In the genomic region with DNA sequence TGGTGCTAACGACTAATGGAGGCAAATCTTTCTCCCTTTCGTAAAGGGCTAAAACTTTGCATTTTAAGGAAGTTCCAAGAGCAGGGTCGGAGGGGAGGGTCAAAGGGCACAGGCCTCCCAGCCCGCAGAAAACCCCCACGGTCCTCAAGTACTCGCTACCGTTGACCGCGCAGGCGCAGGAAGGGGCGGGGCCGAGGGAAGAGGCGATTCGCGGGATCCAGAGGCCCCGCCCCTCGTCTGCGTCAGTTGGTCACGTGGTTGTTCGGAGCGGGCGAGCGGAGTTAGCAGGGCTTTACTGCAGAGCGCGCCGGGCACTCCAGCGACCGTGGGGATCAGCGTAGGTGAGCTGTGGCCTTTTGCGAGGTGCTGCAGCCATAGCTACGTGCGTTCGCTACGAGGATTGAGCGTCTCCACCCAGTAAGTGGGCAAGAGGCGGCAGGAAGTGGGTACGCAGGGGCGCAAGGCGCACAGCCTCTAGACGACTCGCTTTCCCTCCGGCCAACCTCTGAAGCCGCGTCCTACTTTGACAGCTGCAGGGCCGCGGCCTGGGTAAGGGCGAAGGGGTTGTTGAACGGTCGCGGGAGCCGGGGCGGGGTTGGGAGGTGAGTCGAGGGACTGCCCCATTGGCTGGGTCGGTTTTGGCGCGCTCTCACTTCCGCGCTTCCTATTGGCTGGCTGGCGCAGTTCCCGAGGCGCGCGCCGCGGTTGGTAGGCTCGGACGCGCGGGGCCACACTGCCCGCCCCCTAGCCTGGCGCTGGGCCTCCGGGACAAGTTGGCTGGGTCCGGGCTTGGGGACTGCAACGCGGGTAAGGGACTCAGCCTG, we compare ENCODE assay signal across 1 cellular context.
A peak's percentile ranks its signal among the peaks of the same experiment; 100 is the strongest.
TF ChIP-seq lines count a peak whose summit lies in the region.

A gene (plus strand): TSS at position 242 of the 824 bp plus-strand sequence. CDS start 2,310 bp downstream, outside the sequence.

TF ChIP-seq in HepG2, 621 proteins besides CTCF, POLR2A, EP300 and RAD21 (continued from another document and continues in another):
- TF ChIP-seq, protein P1, sequence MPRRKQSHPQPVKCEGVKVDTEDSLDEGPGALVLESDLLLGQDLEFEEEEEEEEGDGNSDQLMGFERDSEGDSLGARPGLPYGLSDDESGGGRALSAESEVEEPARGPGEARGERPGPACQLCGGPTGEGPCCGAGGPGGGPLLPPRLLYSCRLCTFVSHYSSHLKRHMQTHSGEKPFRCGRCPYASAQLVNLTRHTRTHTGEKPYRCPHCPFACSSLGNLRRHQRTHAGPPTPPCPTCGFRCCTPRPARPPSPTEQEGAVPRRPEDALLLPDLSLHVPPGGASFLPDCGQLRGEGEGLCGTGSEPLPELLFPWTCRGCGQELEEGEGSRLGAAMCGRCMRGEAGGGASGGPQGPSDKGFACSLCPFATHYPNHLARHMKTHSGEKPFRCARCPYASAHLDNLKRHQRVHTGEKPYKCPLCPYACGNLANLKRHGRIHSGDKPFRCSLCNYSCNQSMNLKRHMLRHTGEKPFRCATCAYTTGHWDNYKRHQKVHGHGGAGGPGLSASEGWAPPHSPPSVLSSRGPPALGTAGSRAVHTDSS (CRISPR knock-in tag; conservative IDR thresholded peaks at IDR 0.05), result peak; percentile 84; the same call in 1 of the 2 replicates
- no peak for TF ChIP-seq ZNF7 (CRISPR knock-in tag; IDR thresholded peaks at IDR 0.05)
- peak; percentile 92; the same call in 1 of the 2 replicates for TF ChIP-seq ZNF572 (CRISPR knock-in tag; IDR thresholded peaks at IDR 0.05)
- TF ChIP-seq ZNF367 (CRISPR knock-in tag; IDR thresholded peaks at IDR 0.05; ENCODE audit: borderline replicate concordance), result no peak; the same call in 1 of the 2 replicates
- no peak; the same call in 1 of the 2 replicates for TF ChIP-seq ZNF589 (CRISPR knock-in tag; conservative IDR thresholded peaks at IDR 0.05)
- TF ChIP-seq, protein P2, sequence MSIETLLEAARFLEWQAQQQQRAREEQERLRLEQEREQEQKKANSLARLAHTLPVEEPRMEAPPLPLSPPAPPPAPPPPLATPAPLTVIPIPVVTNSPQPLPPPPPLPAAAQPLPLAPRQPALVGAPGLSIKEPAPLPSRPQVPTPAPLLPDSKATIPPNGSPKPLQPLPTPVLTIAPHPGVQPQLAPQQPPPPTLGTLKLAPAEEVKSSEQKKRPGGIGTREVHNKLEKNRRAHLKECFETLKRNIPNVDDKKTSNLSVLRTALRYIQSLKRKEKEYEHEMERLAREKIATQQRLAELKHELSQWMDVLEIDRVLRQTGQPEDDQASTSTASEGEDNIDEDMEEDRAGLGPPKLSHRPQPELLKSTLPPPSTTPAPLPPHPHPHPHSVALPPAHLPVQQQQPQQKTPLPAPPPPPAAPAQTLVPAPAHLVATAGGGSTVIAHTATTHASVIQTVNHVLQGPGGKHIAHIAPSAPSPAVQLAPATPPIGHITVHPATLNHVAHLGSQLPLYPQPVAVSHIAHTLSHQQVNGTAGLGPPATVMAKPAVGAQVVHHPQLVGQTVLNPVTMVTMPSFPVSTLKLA (IDR thresholded peaks at IDR 0.05), result peak; percentile 29; the same call in 1 of the 2 replicates
- TF ChIP-seq ZNF550 (CRISPR knock-in tag; IDR thresholded peaks at IDR 0.05; ENCODE audit: borderline replicate concordance), result 0 out of 2 replicates have a peak, but pooled peaks have one; percentile 31
- peak; percentile 53; the same call in 1 of the 2 replicates for TF ChIP-seq ZSCAN20 (CRISPR knock-in tag; IDR thresholded peaks at IDR 0.05; ENCODE audit: borderline replicate concordance)
- peak; percentile 56; the same call in 1 of the 2 replicates for TF ChIP-seq PITX1 (CRISPR knock-in tag; IDR thresholded peaks at IDR 0.05)
- TF ChIP-seq TCF7L2 (IDR thresholded peaks at IDR 0.05; ENCODE audit: low read depth, low read length), result no peak
- no peak for TF ChIP-seq NR1H2 (CRISPR knock-in tag; IDR thresholded peaks at IDR 0.05; ENCODE audit: borderline replicate concordance, low read depth)
- TF ChIP-seq, protein P3, sequence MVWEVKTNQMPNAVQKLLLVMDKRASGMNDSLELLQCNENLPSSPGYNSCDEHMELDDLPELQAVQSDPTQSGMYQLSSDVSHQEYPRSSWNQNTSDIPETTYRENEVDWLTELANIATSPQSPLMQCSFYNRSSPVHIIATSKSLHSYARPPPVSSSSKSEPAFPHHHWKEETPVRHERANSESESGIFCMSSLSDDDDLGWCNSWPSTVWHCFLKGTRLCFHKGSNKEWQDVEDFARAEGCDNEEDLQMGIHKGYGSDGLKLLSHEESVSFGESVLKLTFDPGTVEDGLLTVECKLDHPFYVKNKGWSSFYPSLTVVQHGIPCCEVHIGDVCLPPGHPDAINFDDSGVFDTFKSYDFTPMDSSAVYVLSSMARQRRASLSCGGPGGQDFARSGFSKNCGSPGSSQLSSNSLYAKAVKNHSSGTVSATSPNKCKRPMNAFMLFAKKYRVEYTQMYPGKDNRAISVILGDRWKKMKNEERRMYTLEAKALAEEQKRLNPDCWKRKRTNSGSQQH (CRISPR knock-in tag; IDR thresholded peaks at IDR 0.05; ENCODE audit: low read depth), result peak; percentile 77; the same call in 1 of the 2 replicates
- no peak; the same call in 1 of the 2 replicates for TF ChIP-seq ZNF672 (CRISPR knock-in tag; IDR thresholded peaks at IDR 0.05)
- TF ChIP-seq ZSCAN30 (CRISPR knock-in tag; IDR thresholded peaks at IDR 0.05), result no peak
- TF ChIP-seq, protein P4, sequence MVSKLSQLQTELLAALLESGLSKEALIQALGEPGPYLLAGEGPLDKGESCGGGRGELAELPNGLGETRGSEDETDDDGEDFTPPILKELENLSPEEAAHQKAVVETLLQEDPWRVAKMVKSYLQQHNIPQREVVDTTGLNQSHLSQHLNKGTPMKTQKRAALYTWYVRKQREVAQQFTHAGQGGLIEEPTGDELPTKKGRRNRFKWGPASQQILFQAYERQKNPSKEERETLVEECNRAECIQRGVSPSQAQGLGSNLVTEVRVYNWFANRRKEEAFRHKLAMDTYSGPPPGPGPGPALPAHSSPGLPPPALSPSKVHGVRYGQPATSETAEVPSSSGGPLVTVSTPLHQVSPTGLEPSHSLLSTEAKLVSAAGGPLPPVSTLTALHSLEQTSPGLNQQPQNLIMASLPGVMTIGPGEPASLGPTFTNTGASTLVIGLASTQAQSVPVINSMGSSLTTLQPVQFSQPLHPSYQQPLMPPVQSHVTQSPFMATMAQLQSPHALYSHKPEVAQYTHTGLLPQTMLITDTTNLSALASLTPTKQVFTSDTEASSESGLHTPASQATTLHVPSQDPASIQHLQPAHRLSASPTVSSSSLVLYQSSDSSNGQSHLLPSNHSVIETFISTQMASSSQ (IDR thresholded peaks at IDR 0.05; ENCODE audit: low read depth), result 0 out of 2 replicates have a peak, but pooled peaks have one; percentile 11
- TF ChIP-seq, protein P4 (CRISPR knock-in tag; IDR thresholded peaks at IDR 0.05; ENCODE audit: borderline replicate concordance), result peak; percentile 87
- TF ChIP-seq HIVEP1 (CRISPR knock-in tag; IDR thresholded peaks at IDR 0.05), result peak; percentile 98
- TF ChIP-seq POLR2AphosphoS2 (IDR thresholded peaks at IDR 0.05; ENCODE audit: low read depth, low read length), result no peak
- peak; percentile 75; the same call in 1 of the 2 replicates for TF ChIP-seq MED13 (CRISPR knock-in tag; IDR thresholded peaks at IDR 0.05)
- peak; percentile 87 for TF ChIP-seq KDM2A (CRISPR knock-in tag; IDR thresholded peaks at IDR 0.05; ENCODE audit: borderline replicate concordance, low read depth)
- no peak for TF ChIP-seq ZFP36 (IDR thresholded peaks at IDR 0.05; ENCODE audit: borderline replicate concordance, low read depth, low read length, partially characterized antibody)
- no peak for TF ChIP-seq PLRG1 (conservative IDR thresholded peaks at IDR 0.05)
- TF ChIP-seq, protein P5, sequence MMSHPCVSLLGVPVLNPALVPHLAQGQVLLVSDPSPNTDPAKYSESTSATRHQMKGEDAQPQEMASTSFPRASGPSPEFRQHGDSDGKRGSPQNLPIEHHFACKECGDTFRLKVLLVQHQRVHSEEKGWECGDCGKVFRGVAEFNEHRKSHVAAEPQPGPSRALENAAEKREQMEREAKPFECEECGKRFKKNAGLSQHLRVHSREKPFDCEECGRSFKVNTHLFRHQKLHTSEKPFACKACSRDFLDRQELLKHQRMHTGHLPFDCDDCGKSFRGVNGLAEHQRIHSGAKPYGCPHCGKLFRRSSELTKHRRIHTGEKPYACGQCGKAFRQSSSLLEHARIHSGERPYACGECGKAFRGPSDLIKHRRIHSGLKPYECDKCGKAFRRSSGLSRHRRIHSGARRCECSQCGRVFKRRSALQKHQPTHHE (CRISPR knock-in tag; IDR thresholded peaks at IDR 0.05; ENCODE audit: borderline replicate concordance), result peak; percentile 85
- TF ChIP-seq SOX5 (CRISPR knock-in tag; IDR thresholded peaks at IDR 0.05; ENCODE audit: borderline replicate concordance), result peak; percentile 35; the same call in 1 of the 2 replicates
- TF ChIP-seq ELF4 (CRISPR knock-in tag; IDR thresholded peaks at IDR 0.05; ENCODE audit: borderline replicate concordance), result no peak
- no peak for TF ChIP-seq SP1 (IDR thresholded peaks at IDR 0.05)
- peak; percentile 73 for TF ChIP-seq SP1 (CRISPR knock-in tag; IDR thresholded peaks at IDR 0.05)
- TF ChIP-seq ONECUT2 (CRISPR knock-in tag; IDR thresholded peaks at IDR 0.05), result 0 out of 2 replicates have a peak, but pooled peaks have one; percentile 15
- TF ChIP-seq, protein P6, sequence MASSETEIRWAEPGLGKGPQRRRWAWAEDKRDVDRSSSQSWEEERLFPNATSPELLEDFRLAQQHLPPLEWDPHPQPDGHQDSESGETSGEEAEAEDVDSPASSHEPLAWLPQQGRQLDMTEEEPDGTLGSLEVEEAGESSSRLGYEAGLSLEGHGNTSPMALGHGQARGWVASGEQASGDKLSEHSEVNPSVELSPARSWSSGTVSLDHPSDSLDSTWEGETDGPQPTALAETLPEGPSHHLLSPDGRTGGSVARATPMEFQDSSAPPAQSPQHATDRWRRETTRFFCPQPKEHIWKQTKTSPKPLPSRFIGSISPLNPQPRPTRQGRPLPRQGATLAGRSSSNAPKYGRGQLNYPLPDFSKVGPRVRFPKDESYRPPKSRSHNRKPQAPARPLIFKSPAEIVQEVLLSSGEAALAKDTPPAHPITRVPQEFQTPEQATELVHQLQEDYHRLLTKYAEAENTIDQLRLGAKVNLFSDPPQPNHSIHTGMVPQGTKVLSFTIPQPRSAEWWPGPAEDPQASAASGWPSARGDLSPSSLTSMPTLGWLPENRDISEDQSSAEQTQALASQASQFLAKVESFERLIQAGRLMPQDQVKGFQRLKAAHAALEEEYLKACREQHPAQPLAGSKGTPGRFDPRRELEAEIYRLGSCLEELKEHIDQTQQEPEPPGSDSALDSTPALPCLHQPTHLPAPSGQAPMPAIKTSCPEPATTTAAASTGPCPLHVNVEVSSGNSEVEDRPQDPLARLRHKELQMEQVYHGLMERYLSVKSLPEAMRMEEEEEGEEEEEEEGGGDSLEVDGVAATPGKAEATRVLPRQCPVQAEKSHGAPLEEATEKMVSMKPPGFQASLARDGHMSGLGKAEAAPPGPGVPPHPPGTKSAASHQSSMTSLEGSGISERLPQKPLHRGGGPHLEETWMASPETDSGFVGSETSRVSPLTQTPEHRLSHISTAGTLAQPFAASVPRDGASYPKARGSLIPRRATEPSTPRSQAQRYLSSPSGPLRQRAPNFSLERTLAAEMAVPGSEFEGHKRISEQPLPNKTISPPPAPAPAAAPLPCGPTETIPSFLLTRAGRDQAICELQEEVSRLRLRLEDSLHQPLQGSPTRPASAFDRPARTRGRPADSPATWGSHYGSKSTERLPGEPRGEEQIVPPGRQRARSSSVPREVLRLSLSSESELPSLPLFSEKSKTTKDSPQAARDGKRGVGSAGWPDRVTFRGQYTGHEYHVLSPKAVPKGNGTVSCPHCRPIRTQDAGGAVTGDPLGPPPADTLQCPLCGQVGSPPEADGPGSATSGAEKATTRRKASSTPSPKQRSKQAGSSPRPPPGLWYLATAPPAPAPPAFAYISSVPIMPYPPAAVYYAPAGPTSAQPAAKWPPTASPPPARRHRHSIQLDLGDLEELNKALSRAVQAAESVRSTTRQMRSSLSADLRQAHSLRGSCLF (CRISPR knock-in tag; IDR thresholded peaks at IDR 0.05; ENCODE audit: borderline replicate concordance), result peak; percentile 93
- peak; percentile 52; the same call in 1 of the 2 replicates for TF ChIP-seq ZNF670 (CRISPR knock-in tag; IDR thresholded peaks at IDR 0.05; ENCODE audit: borderline replicate concordance)
- no peak for TF ChIP-seq RFX3 (CRISPR knock-in tag; IDR thresholded peaks at IDR 0.05)
- TF ChIP-seq ZNF383 (CRISPR knock-in tag; IDR thresholded peaks at IDR 0.05; ENCODE audit: borderline replicate concordance), result no peak
- peak; percentile 98 for TF ChIP-seq DNMT1 (CRISPR knock-in tag; IDR thresholded peaks at IDR 0.05)
- no peak for TF ChIP-seq IKZF1 (IDR thresholded peaks at IDR 0.05)
- peak; percentile 97 for TF ChIP-seq ZNF343 (CRISPR knock-in tag; IDR thresholded peaks at IDR 0.05)
- TF ChIP-seq ETV6 (CRISPR knock-in tag; conservative IDR thresholded peaks at IDR 0.05), result peak; percentile 88
- TF ChIP-seq ZNF792 (CRISPR knock-in tag; IDR thresholded peaks at IDR 0.05), result peak; percentile 78; the same call in 1 of the 2 replicates
- peak; percentile 99; the same call in 1 of the 2 replicates for TF ChIP-seq ZNF224 (CRISPR knock-in tag; IDR thresholded peaks at IDR 0.05)
- TF ChIP-seq SMYD3 (CRISPR knock-in tag; IDR thresholded peaks at IDR 0.05), result peak; percentile 83
- TF ChIP-seq, protein P7, sequence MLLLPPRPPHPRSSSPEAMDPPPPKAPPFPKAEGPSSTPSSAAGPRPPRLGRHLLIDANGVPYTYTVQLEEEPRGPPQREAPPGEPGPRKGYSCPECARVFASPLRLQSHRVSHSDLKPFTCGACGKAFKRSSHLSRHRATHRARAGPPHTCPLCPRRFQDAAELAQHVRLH (CRISPR knock-in tag; IDR thresholded peaks at IDR 0.05; ENCODE audit: borderline replicate concordance, low read depth), result peak; percentile 97
- TF ChIP-seq, protein P8, sequence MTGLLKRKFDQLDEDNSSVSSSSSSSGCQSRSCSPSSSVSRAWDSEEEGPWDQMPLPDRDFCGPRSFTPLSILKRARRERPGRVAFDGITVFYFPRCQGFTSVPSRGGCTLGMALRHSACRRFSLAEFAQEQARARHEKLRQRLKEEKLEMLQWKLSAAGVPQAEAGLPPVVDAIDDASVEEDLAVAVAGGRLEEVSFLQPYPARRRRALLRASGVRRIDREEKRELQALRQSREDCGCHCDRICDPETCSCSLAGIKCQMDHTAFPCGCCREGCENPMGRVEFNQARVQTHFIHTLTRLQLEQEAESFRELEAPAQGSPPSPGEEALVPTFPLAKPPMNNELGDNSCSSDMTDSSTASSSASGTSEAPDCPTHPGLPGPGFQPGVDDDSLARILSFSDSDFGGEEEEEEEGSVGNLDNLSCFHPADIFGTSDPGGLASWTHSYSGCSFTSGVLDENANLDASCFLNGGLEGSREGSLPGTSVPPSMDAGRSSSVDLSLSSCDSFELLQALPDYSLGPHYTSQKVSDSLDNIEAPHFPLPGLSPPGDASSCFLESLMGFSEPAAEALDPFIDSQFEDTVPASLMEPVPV (CRISPR knock-in tag; IDR thresholded peaks at IDR 0.05), result peak; percentile 88
